ENCODE assay signal across 8 cellular contexts in the genomic region with DNA sequence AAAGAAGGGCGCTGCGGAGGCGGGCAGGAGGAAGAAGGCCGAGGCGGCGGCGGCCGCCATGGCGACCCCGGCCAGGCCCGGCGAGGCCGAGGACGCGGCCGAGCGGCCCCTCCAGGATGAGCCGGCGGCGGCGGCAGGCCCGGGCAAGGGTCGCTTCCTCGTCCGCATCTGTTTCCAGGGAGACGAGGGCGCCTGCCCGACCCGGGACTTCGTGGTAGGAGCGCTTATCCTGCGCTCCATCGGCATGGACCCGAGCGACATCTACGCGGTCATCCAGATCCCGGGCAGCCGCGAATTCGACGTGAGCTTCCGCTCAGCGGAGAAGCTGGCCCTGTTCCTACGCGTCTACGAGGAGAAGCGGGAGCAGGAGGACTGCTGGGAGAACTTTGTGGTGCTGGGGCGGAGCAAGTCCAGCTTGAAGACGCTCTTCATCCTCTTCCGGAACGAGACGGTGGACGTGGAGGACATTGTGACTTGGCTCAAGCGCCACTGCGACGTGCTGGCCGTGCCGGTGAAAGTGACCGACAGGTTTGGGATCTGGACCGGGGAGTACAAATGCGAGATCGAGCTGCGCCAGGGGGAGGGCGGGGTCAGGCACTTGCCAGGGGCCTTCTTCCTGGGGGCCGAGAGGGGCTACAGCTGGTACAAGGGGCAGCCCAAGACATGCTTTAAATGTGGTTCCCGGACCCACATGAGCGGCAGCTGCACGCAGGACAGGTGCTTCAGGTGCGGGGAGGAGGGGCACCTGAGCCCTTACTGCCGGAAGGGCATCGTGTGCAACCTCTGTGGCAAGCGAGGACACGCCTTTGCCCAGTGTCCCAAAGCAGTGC. TPM values are rescaled to one million over a fixed set of nuclear protein-coding genes. Genes with fewer than 3 reads are reported as not detected.
DNase-seq lines count a peak whose midpoint lies in the region; FAIRE-seq and TF ChIP-seq lines count a peak whose summit lies in the region.

No MANE protein-coding gene starts in this region.

- no peaks in the 10 kb centered on the region for H3K36me3 Mint-ChIP-seq in astrocyte (ENCODE audit: low read depth, unreplicated experiment)

- FAIRE-seq in H54 (lab: Jason Lieb, UNC): no peak
- FAIRE-seq in astrocyte (lab: Jason Lieb, UNC): no peak

- TF ChIP-seq POLR2A in H54 (IDR thresholded peaks at IDR 0.05; ENCODE audit: low read depth, low read length): peak; percentile 81

- peak overlapping the region; percentile 88 for H3K27ac Mint-ChIP-seq in astrocyte (ENCODE audit: unreplicated experiment)

- H3K4me2 ChIP-seq in SU-DHL-6 (ENCODE audit: low read depth, low read length, poor library complexity, severe bottlenecking) (peak overlapping the region; percentile 92), astrocyte (ENCODE audit: low read length) (peak overlapping the region; percentile 99), hepatocyte (peak overlapping the region; percentile 98)

- under 1% methylated on average over 62 of the region's 74 CpGs for WGBS in hepatocyte (ENCODE audit: low lambda C conversion rate, missing lambda C conversion rate)

- no peaks in the 10 kb centered on the region for H3K9me2 ChIP-seq in SU-DHL-6 (replicated peaks; ENCODE audit: insufficient read depth, low read length)
- H3K9me2 ChIP-seq in hepatocyte (replicated peaks; ENCODE audit: insufficient read depth): no peaks in the 10 kb centered on the region

- H3K9me3 ChIP-seq in SU-DHL-6 (ENCODE audit: insufficient read depth, low read length) (no peaks in the 10 kb centered on the region), astrocyte (ENCODE audit: insufficient read depth, low read depth, low read length) (no peaks in the 10 kb centered on the region), hepatocyte (ENCODE audit: low read depth) (no peaks in the 10 kb centered on the region)

- peaks cover 17% of the 10 kb centered on the region; the same call in 1 of the 2 replicates for H3K79me2 ChIP-seq in SU-DHL-6 (ENCODE audit: insufficient read depth, low read length)
- H3K79me2 ChIP-seq in astrocyte (ENCODE audit: insufficient read depth, low read length): peaks cover 48% of the 10 kb centered on the region
- H3K79me2 ChIP-seq in hepatocyte: peaks cover 62% of the 10 kb centered on the region

- no peaks in the 10 kb centered on the region for H3K9me3 Mint-ChIP-seq in astrocyte (ENCODE audit: unreplicated experiment)

- TF ChIP-seq CTCF in SU-DHL-6 (IDR thresholded peaks at IDR 0.05; ENCODE audit: insufficient read depth, low read length, poor library complexity, severe bottlenecking) (no peak), astrocyte (IDR thresholded peaks at IDR 0.05; ENCODE audit: insufficient read depth, low read depth, low read length) (no peak), hepatocyte (IDR thresholded peaks at IDR 0.05; ENCODE audit: poor library complexity) (no peak)

- DNase-seq in GM04503 (ENCODE audit: low read depth) (peak; percentile 38), H54 (ENCODE audit: insufficient read length, low spot score) (peak; percentile 53), LoVo (ENCODE audit: low spot score) (peak; percentile 58), astrocyte (ENCODE audit: low read depth) (peak; percentile 59), hepatocyte (ENCODE audit: low spot score) (peak; percentile 64), NCI-H128 (lab: John Stamatoyannopoulos, UW; ENCODE audit: unreplicated experiment) (no peak)

- no peaks in the 10 kb centered on the region; the same call in 1 of the 2 replicates for H4K20me1 ChIP-seq in SU-DHL-6 (ENCODE audit: low read depth, low read length)
- peaks cover 33% of the 10 kb centered on the region for H4K20me1 ChIP-seq in astrocyte (ENCODE audit: insufficient read depth, low read length)
- peaks cover 27% of the 10 kb centered on the region for H4K20me1 ChIP-seq in hepatocyte (ENCODE audit: insufficient read depth, poor library complexity, severe bottlenecking)

- H3K4me1 ChIP-seq in astrocyte (ENCODE audit: insufficient read depth, low read length) (peaks cover 26% of the 10 kb centered on the region), hepatocyte (ENCODE audit: insufficient read depth) (peaks cover 40% of the 10 kb centered on the region), rectal smooth muscle tissue (ENCODE audit: control insufficient read depth, insufficient read depth, low read length) (peaks cover 19% of the 10 kb centered on the region)

- H2AFZ ChIP-seq in SU-DHL-6 (ENCODE audit: low read depth, low read length, severe bottlenecking): peak overlapping the region; percentile 82
- peak overlapping the region; percentile 88 for H2AFZ ChIP-seq in astrocyte (ENCODE audit: low read depth, low read length)
- H2AFZ ChIP-seq in hepatocyte: peak overlapping the region; percentile 73

- H3K9ac ChIP-seq in SU-DHL-6 (ENCODE audit: low read length): peak overlapping the region; percentile 90
- H3K9ac ChIP-seq in astrocyte (ENCODE audit: low read length): peak overlapping the region; percentile 94
- peak overlapping the region; percentile 88 for H3K9ac ChIP-seq in rectal smooth muscle tissue (ENCODE audit: low read length)

- H3F3A ChIP-seq in SU-DHL-6 (ENCODE audit: insufficient read depth): peaks cover 28% of the 10 kb centered on the region; the same call in 1 of the 2 replicates

- H3K27me3 ChIP-seq in SU-DHL-6 (ENCODE audit: low read length): no peaks in the 10 kb centered on the region
- H3K27me3 ChIP-seq in astrocyte (ENCODE audit: insufficient read depth, low read length): no peaks in the 10 kb centered on the region
- no peaks in the 10 kb centered on the region for H3K27me3 ChIP-seq in hepatocyte
- no peaks in the 10 kb centered on the region for H3K27me3 ChIP-seq in rectal smooth muscle tissue (ENCODE audit: control insufficient read depth, insufficient read depth, low read length)

- H3K27ac ChIP-seq in SU-DHL-6 (ENCODE audit: low read depth, low read length) (peak overlapping the region; percentile 77), astrocyte (ENCODE audit: low read depth, low read length) (peak overlapping the region; percentile 93), hepatocyte (peak overlapping the region; percentile 100), rectal smooth muscle tissue (ENCODE audit: low read depth, low read length) (peak overlapping the region; percentile 93)

- H3K27me3 Mint-ChIP-seq in astrocyte (ENCODE audit: low read depth, unreplicated experiment): no peaks in the 10 kb centered on the region

- no peaks in the 10 kb centered on the region for H3K36me3 ChIP-seq in SU-DHL-6 (ENCODE audit: low read length)
- no peaks in the 10 kb centered on the region for H3K36me3 ChIP-seq in astrocyte (ENCODE audit: insufficient read depth, low read length)
- H3K36me3 ChIP-seq in hepatocyte (replicated peaks; ENCODE audit: insufficient read depth, low read depth): no peaks in the 10 kb centered on the region
- H3K36me3 ChIP-seq in rectal smooth muscle tissue (ENCODE audit: control insufficient read depth, insufficient read depth, low read length): no peaks in the 10 kb centered on the region

- H3K4me1 Mint-ChIP-seq in astrocyte (ENCODE audit: low read depth, unreplicated experiment): peaks cover 27% of the 10 kb centered on the region

- H3K4me3 Mint-ChIP-seq in astrocyte (ENCODE audit: unreplicated experiment): peak overlapping the region; percentile 98

- peak overlapping the region; percentile 73 for H3K4me3 ChIP-seq in SU-DHL-6 (ENCODE audit: insufficient read depth, low read length, poor library complexity, severe bottlenecking)
- H3K4me3 ChIP-seq in astrocyte (ENCODE audit: insufficient read depth, low read depth, low read length): peak overlapping the region; percentile 96
- peak overlapping the region; percentile 92 for H3K4me3 ChIP-seq in hepatocyte
- peak overlapping the region; percentile 96 for H3K4me3 ChIP-seq in rectal smooth muscle tissue (ENCODE audit: low read length)

RNA-seq across cellular contexts. Expression of a gene that starts 0.8 kb away (rescaled TPM):
- total RNA-seq in astrocyte (18.6 and 20.2 TPM in 2 replicates), hepatocyte (27.4 and 30.0 TPM in 2 replicates)
- 22.8 and 29.0 TPM in 2 replicates for polyA plus RNA-seq in hepatocyte

RNA-seq across cellular contexts. Expression of a gene that starts 7.6 kb away (rescaled TPM):
- total RNA-seq in astrocyte (10.1 and 10.7 TPM in 2 replicates), hepatocyte (2.9 and 3.5 TPM in 2 replicates)
- 10.6 and 14.0 TPM in 2 replicates for polyA plus RNA-seq in hepatocyte

RNA-seq across cellular contexts. Expression of a gene that starts 27.2 kb away (rescaled TPM):
- total RNA-seq in astrocyte (43.4 and 45.1 TPM in 2 replicates), hepatocyte (6.3 and 6.9 TPM in 2 replicates)
- 15.4 and 16.2 TPM in 2 replicates for polyA plus RNA-seq in hepatocyte

RNA-seq across cellular contexts. Expression of a gene that starts 40.6 kb away (rescaled TPM):
- total RNA-seq in astrocyte (not detected in 2 replicates), hepatocyte (not detected in 2 replicates)
- polyA plus RNA-seq in hepatocyte: not detected in 2 replicates

RNA-seq across cellular contexts. Expression of a gene that starts 48.8 kb away (rescaled TPM):
- 57.8 and 64.0 TPM in 2 replicates for total RNA-seq in astrocyte
- total RNA-seq in hepatocyte: 29.8 and 32.0 TPM in 2 replicates
- 65.3 and 68.1 TPM in 2 replicates for polyA plus RNA-seq in hepatocyte
